27 cellular contexts compared by ENCODE assay signal in genomic region chr3:81446806-81447205, GRCh38.
DNase-seq lines count a peak whose midpoint lies in the region; ATAC-seq, FAIRE-seq and TF ChIP-seq lines count a peak whose summit lies in the region.
"Had no signal": no experiment of that assay in that cellular context is flagged by ENCODE, and none has a peak within 500 bp of the region (broad histone marks: within the 10 kb centered on the region; RNA-seq: fewer than 3 reads in every experiment).

No MANE protein-coding gene starts in this region.

- no peaks in the 10 kb centered on the region for H3K27me3 Mint-ChIP-seq in mesothelial cell of epicardium (ENCODE audit: low read depth)
- H3K27me3 Mint-ChIP-seq: CD4-positive, alpha-beta memory T cell; CD4-positive, CD25-positive, alpha-beta regulatory T cell; CD8-positive, alpha-beta memory T cell had no signal

- H3K36me3 Mint-ChIP-seq in mesothelial cell of epicardium: no peaks in the 10 kb centered on the region
- H3K36me3 Mint-ChIP-seq: CD14-positive monocyte; CD4-positive, alpha-beta memory T cell; CD4-positive, CD25-positive, alpha-beta regulatory T cell; CD8-positive, alpha-beta memory T cell had no signal

- DNase-seq in fibroblast of gingiva (ENCODE audit: low read depth) (peak; percentile 50), mesothelial cell of epicardium (ENCODE audit: low spot score in 2 of 2, unreplicated experiment in 2 of 2) (no peak), spleen (no peak)
- DNase-seq: 8988T; ACHN; BE2C; C1 segment of cervical spinal cord; CD4-positive, alpha-beta memory T cell; CD4-positive, CD25-positive, alpha-beta regulatory T cell; CD8-positive, alpha-beta memory T cell; COR-L47; DMS 273 treated with DMSO at 0.1 percent for 48 hours; DMS153; DMS53; DMS79; DND-41; EL; GDM1 had no signal

- H3K9me3 ChIP-seq in subcutaneous abdominal adipose tissue (ENCODE audit: control insufficient read depth in 5 of 5, low read length in 5 of 5) (no peaks in the 10 kb centered on the region), spleen (no peaks in the 10 kb centered on the region)
- H3K9me3 ChIP-seq: BE2C, BLaER1 had no signal

- TF ChIP-seq POLR2A in spleen (IDR thresholded peaks at IDR 0.05): no peak

- H3K27ac ChIP-seq in subcutaneous abdominal adipose tissue (ENCODE audit: low read depth, low read length) (peak overlapping the region; percentile 51), spleen (no peak overlapping the region)
- H3K27ac ChIP-seq: BLaER1 had no signal

- no peak overlapping the region for H3K27ac Mint-ChIP-seq in mesothelial cell of epicardium
- H3K27ac Mint-ChIP-seq: CD14-positive monocyte; CD4-positive, alpha-beta memory T cell; CD4-positive, CD25-positive, alpha-beta regulatory T cell; CD8-positive, alpha-beta memory T cell had no signal

- TF ChIP-seq CTCF in mesothelial cell of epicardium (IDR thresholded peaks at IDR 0.05; ENCODE audit: unreplicated experiment): no peak
- no peak for TF ChIP-seq CTCF in spleen (IDR thresholded peaks at IDR 0.05 in 8 of 11, conservative IDR thresholded peaks at IDR 0.05 in 3 of 11)

- H3K9ac ChIP-seq in subcutaneous abdominal adipose tissue (ENCODE audit: low read length in 5 of 5): no peak overlapping the region
- H3K9ac ChIP-seq: BLaER1 had no signal

- WGBS in spleen, 5 donors: 71 to 94% (median 86%) methylated on average over 1 of the region's 1 CpG

- H3K4me3 ChIP-seq in subcutaneous abdominal adipose tissue (ENCODE audit: low read depth in 1 of 5, low read length in 5 of 5): no peak overlapping the region
- no peak overlapping the region for H3K4me3 ChIP-seq in spleen
- H3K4me3 ChIP-seq: BLaER1, GM12878 had no signal

- peaks cover 3% of the 10 kb centered on the region for H3K9me3 Mint-ChIP-seq in mesothelial cell of epicardium

- intact Hi-C loops in spleen (cut with DNase I; ENCODE audit: low total_unique reads): no loop called here

- ATAC-seq in HG03565 (IDR thresholded peaks at IDR 0.05; ENCODE audit: unreplicated experiment): no peak
- ATAC-seq: GM12878 had no signal

- H3K4me3 Mint-ChIP-seq in mesothelial cell of epicardium: no peak overlapping the region
- H3K4me3 Mint-ChIP-seq: CD14-positive monocyte; CD4-positive, alpha-beta memory T cell; CD4-positive, CD25-positive, alpha-beta regulatory T cell; CD8-positive, alpha-beta memory T cell had no signal

- H3K27me3 ChIP-seq in subcutaneous abdominal adipose tissue (ENCODE audit: control insufficient read depth in 5 of 5, insufficient read depth in 4 of 5, low read length in 5 of 5) (no peaks in the 10 kb centered on the region), spleen (replicated peaks in 1 of 7) (no peaks in the 10 kb centered on the region)
- H3K27me3 ChIP-seq: BE2C, BLaER1 had no signal

- H3K4me1 ChIP-seq in subcutaneous abdominal adipose tissue (ENCODE audit: control insufficient read depth in 5 of 5, insufficient read depth in 5 of 5, low read length in 5 of 5): peaks cover 2 to 64% (median 22%) of the 10 kb centered on the region in 5 donors
- no peaks in the 10 kb centered on the region for H3K4me1 ChIP-seq in spleen
- H3K4me1 ChIP-seq: BLaER1 had no signal

- no peaks in the 10 kb centered on the region for H3K36me3 ChIP-seq in subcutaneous abdominal adipose tissue (ENCODE audit: control insufficient read depth in 5 of 5, insufficient read depth in 5 of 5, low read length in 5 of 5)
- H3K36me3 ChIP-seq in spleen: no peaks in the 10 kb centered on the region
- H3K36me3 ChIP-seq: BE2C, BLaER1 had no signal

- FAIRE-seq in islet of Langerhans (lab: Jason Lieb, UNC): peak; percentile 24
- FAIRE-seq: A204.1, GM12878, GM12892, GM18507 had no signal

- H3K4me1 Mint-ChIP-seq in mesothelial cell of epicardium: peaks cover 13% of the 10 kb centered on the region
- H3K4me1 Mint-ChIP-seq: CD14-positive monocyte; CD4-positive, alpha-beta memory T cell; CD4-positive, CD25-positive, alpha-beta regulatory T cell; CD8-positive, alpha-beta memory T cell had no signal
